Comparison of ENCODE assay signal across 11 cellular contexts in the genomic region with DNA sequence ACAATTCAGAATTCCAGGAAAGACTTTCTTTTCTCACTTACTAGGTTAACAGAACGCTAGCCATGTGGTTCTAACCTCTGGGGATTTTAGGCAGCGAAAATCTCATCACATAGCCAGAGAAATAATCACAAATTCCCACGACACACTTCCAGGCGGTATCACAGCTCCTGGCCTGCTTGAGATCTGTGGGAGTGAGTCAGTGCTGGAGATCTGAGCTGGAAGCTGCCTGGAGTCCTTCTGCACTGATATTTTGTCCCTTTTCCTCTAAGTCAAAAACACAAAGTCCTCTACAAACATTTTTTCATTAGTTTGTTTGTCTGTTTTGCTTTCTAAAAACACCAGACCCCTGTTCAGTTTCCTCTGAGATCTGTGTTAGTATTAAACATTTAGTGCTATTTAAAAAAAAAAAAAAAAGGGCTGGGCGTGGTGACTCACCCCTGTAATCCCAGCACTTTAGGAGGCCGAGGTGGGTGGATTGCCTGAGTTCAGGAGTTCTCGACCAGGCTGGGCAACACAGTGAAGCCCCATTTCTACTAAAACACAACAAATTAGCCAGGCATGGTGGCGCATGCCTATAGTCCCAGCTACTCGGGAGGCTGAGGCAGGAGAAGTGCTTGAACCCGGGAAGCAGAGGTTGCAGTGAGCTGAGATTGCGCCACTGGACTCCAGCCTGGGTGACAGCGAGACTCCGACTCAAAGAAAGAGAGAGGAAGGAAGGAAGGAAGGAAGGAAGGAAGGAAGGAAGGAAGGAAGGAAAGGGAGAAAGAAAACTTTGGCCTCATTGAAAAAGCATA. TPM values are rescaled to one million over a fixed set of nuclear protein-coding genes. Genes with fewer than 3 reads are reported as not detected.
A peak's percentile ranks its signal among the peaks of the same experiment; 100 is the strongest.
DNase-seq lines count a peak whose midpoint lies in the region; ATAC-seq and TF ChIP-seq lines count a peak whose summit lies in the region.
"Had no signal": no experiment of that assay in that cellular context is flagged by ENCODE, and none has a peak within 500 bp of the region (broad histone marks: within the 10 kb centered on the region; RNA-seq: fewer than 3 reads in every experiment).

No MANE protein-coding gene starts in this region.

- intact Hi-C loops in tibial artery (cut with DNase I; ENCODE audit: low total_unique reads): loop anchor here (2.0 to 5.0 kb wide), 3 partner anchors 13 to 392 kb away; partner anchors contain the start of genes UBE2L5 and USPL1

- peak overlapping the region; percentile 79 to 95 for H3K27ac ChIP-seq in tibial artery

- no peaks in the 10 kb centered on the region for H3K9me3 ChIP-seq in tibial artery

- DNase-seq in HT1080 (ENCODE audit: low read depth): peak; percentile 72
- DNase-seq in chondrocyte (ENCODE audit: low spot score): no peak
- no peak for DNase-seq in memory B cell (ENCODE audit: low spot score in 2 of 2)
- peak; percentile 63 to 77 for DNase-seq in tibial artery
- DNase-seq in progenitor cell of endocrine pancreas (ENCODE audit: low spot score, unreplicated experiment): no peak
- no peak for DNase-seq in amniotic stem cell (lab: John Stamatoyannopoulos, UW)
- DNase-seq in NCI-H82 treated with DMSO at 0.1 percent for 48 hours (lab: John Stamatoyannopoulos, UW; ENCODE audit: unreplicated experiment): no peak
- DNase-seq: activated CD4-positive, CD25-positive, alpha-beta regulatory T cell treated with anti-CD3 and anti-CD28 coated beads, Interleukin-2, amount 50 U/mL, for 72 hours; NCI-H526 had no signal

- H3K4me3 Mint-ChIP-seq in chondrocyte (ENCODE audit: unreplicated experiment) (no peak overlapping the region), memory B cell (no peak overlapping the region), progenitor cell of endocrine pancreas (ENCODE audit: low read depth) (no peak overlapping the region)

- no peaks in the 10 kb centered on the region for H3K27me3 ChIP-seq in tibial artery

- TF ChIP-seq CTCF in chondrocyte (IDR thresholded peaks at IDR 0.05): no peak
- TF ChIP-seq CTCF in tibial artery (IDR thresholded peaks at IDR 0.05): no peak
- no peak for TF ChIP-seq CTCF in progenitor cell of endocrine pancreas (IDR thresholded peaks at IDR 0.05; ENCODE audit: unreplicated experiment)

- ATAC-seq in memory B cell (ENCODE audit: low read depth) (no peak), GM21423 (IDR thresholded peaks at IDR 0.05; ENCODE audit: unreplicated experiment) (no peak)
- ATAC-seq: GM12878 had no signal

- H3K27me3 Mint-ChIP-seq in chondrocyte (ENCODE audit: low read depth): no peaks in the 10 kb centered on the region
- H3K27me3 Mint-ChIP-seq in memory B cell: no peaks in the 10 kb centered on the region
- H3K27me3 Mint-ChIP-seq in progenitor cell of endocrine pancreas: peaks cover 48% of the 10 kb centered on the region

- peaks cover 0 to 33% (median 16%) of the 10 kb centered on the region in 4 donors for H3K4me1 ChIP-seq in tibial artery

- no peaks in the 10 kb centered on the region for H3K36me3 ChIP-seq in tibial artery

- no peaks in the 10 kb centered on the region for H3K9me3 Mint-ChIP-seq in chondrocyte (ENCODE audit: low read depth)
- no peaks in the 10 kb centered on the region for H3K9me3 Mint-ChIP-seq in memory B cell
- no peaks in the 10 kb centered on the region for H3K9me3 Mint-ChIP-seq in progenitor cell of endocrine pancreas (ENCODE audit: low read depth)

- H3K4me1 Mint-ChIP-seq in chondrocyte (ENCODE audit: low read depth) (peaks cover 28% of the 10 kb centered on the region), memory B cell (peaks cover 41% of the 10 kb centered on the region), progenitor cell of endocrine pancreas (ENCODE audit: low read depth) (no peaks in the 10 kb centered on the region)

- H3K36me3 Mint-ChIP-seq in chondrocyte (ENCODE audit: low read depth) (no peaks in the 10 kb centered on the region), memory B cell (no peaks in the 10 kb centered on the region), progenitor cell of endocrine pancreas (ENCODE audit: insufficient read depth) (no peaks in the 10 kb centered on the region)

- H3K27ac Mint-ChIP-seq in chondrocyte (ENCODE audit: unreplicated experiment) (peak overlapping the region; percentile 81), memory B cell (peak overlapping the region; percentile 26), progenitor cell of endocrine pancreas (no peak overlapping the region)

- no peak overlapping the region for H3K4me3 ChIP-seq in tibial artery
- H3K4me3 ChIP-seq: GM12878 had no signal

RNA-seq across cellular contexts. Expression of gene UBE2L5, which starts 12.2 kb away (rescaled TPM):
- 0.08 TPM in 1 of 2 replicates, not detected in the other for total RNA-seq in HT1080 (2014; rRNA removed; shearing (Covaris generic))
- polyA plus RNA-seq in HT1080 (2015; cell fraction: cytosol; rRNA removed): not detected in 2 replicates
- polyA plus RNA-seq in HT1080 (2015; cell fraction: nucleus; rRNA removed): not detected in 2 replicates
- not detected in 3 replicates for total RNA-seq in chondrocyte
- not detected in 2 replicates for total RNA-seq in progenitor cell of endocrine pancreas

RNA-seq across cellular contexts. Expression of gene HMGB1, which starts 55.6 kb away (rescaled TPM):
- total RNA-seq in HT1080 (2014; rRNA removed; shearing (Covaris generic)): 667 and 727 TPM in 2 replicates
- polyA plus RNA-seq in HT1080 (2015; cell fraction: cytosol; rRNA removed): 650 and 795 TPM in 2 replicates
- 668 and 716 TPM in 2 replicates for polyA plus RNA-seq in HT1080 (2015; cell fraction: nucleus; rRNA removed)
- total RNA-seq in chondrocyte (182 to 256 TPM (median 188 TPM) in 3 replicates), progenitor cell of endocrine pancreas (441 TPM in 2 replicates)

Comparison
In these comparisons a context has a peak if more than half of its experiments do, and no peak if none do; other contexts are left out.
1. DNase-seq: peak in HT1080 (single experiment) and tibial artery (2 of 2); none in chondrocyte (single experiment), memory B cell (0 of 2), progenitor cell of endocrine pancreas (single experiment), amniotic stem cell (single experiment) and NCI-H82 treated with DMSO at 0.1 percent for 48 hours (single experiment).